In the genomic region with DNA sequence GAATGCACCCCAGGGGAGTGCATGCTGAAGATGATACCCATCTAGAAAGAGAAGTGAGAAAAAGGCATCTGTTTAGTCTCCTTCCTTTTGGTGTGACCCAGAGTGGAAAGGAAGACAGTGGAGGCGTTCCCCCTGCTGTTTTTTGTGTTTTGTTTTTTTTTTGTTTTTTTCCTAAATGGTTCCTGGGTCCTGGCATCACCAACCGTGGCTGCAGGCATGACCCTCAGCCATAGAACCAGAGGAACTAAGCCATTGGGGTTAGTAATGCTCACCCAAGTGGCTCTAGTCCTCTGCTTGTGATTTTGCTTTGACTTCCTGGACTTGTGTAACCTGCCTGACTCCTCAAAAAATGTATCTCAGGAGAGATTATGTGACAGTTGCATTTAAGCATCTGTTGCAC, we compare ENCODE assay signal across 29 cellular contexts.
"Had no signal": no experiment of that assay in that cellular context is flagged by ENCODE, and none has a peak within 500 bp of the region (broad histone marks: within the 10 kb centered on the region; RNA-seq: fewer than 3 reads in every experiment).

No MANE protein-coding gene starts in this region.

- H3K27ac Mint-ChIP-seq: stimulated activated effector memory CD8-positive, alpha-beta T cell treated with anti-CD3 and anti-CD28 coated beads, Interleukin-12 subunit alpha, Interleukin-12 subunit beta, amount 100 ng/mL, for 72 hours; stimulated activated memory B cell treated with anti-CD40 and anti-IgM and Interleukin-4, amounts not matched to agents 10 μg/mL and 1 μg/mL and 100 μg/mL, for 72 hours; stimulated activated naive B cell treated with anti-CD40 and anti-IgM and Interleukin-4, amounts not matched to agents 10 μg/mL and 1 μg/mL and 100 μg/mL, for 72 hours; stimulated activated naive CD8-positive, alpha-beta T cell treated with anti-CD3 and anti-CD28 coated beads, Interleukin-15, amount 100 ng/mL, for 72 hours; stimulated activated naive CD8-positive, alpha-beta T cell treated with anti-CD3 and anti-CD28 coated beads, Interleukin-15, Interleukin-2, amounts not matched to agents 100 ng/mL and 50 ng/mL, for 24 hours; type B pancreatic cell had no signal

- H3K4me1 ChIP-seq: stomach, suprapubic skin, testis, thyroid gland, tibial artery, tibial nerve, transverse colon, upper lobe of left lung, upper lobe of right lung, uterus, vagina had no signal

- H3K36me3 ChIP-seq: stomach, suprapubic skin, thoracic aorta, thyroid gland, tibial artery, tibial nerve, transverse colon, upper lobe of left lung, upper lobe of right lung, uterus, vagina had no signal

- H3K27ac ChIP-seq: stomach, suprapubic skin, testis, thoracic aorta, thyroid gland, tibial artery, tibial nerve, transverse colon, upper lobe of left lung, upper lobe of right lung, uterus, vagina had no signal

- DNase-seq: stimulated activated CD4-positive, alpha-beta T cell treated with anti-CD3 and anti-CD28 coated beads, Interleukin-2, amount 100 ng/mL, for 48 hours; stimulated activated CD4-positive, alpha-beta T cell treated with anti-CD3 and anti-CD28 coated beads, Interleukin-4, amount 100 ng/mL, for 1 hour; stimulated activated CD4-positive, alpha-beta T cell treated with anti-CD3 and anti-CD28 coated beads, Interleukin-4, amount 100 ng/mL, for 24 hours; stimulated activated CD4-positive, alpha-beta T cell treated with anti-CD3 and anti-CD28 coated beads, Interleukin-4, amount 100 ng/mL, for 4 hours; stimulated activated CD8-positive, alpha-beta memory T cell treated with anti-CD3 and anti-CD28 coated beads, Interleukin-4, amount 100 ng/mL, for 48 hours; stimulated activated naive B cell treated with anti-CD40 and anti-IgM and Interleukin-4, amounts not matched to agents 10 μg/mL and 1 μg/mL and 100 μg/mL, for 72 hours; stimulated activated naive CD4-positive, alpha-beta T cell; stimulated activated naive CD4-positive, alpha-beta T cell treated with Interleukin-2 at 50 U/mL for 16 hours; stimulated activated naive CD8-positive, alpha-beta T cell treated with anti-CD3 and anti-CD28 coated beads, Interleukin-15, amount 100 ng/mL, for 72 hours; stimulated activated naive CD8-positive, alpha-beta T cell treated with anti-CD3 and anti-CD28 coated beads, Interleukin-15, Interleukin-2, amounts not matched to agents 100 U/mL and 50 U/mL, for 24 hours; stomach; substantia nigra; testis; thyroid gland; tibial artery; transverse colon; trophoblast cell; upper lobe of left lung; upper lobe of right lung; uterus had no signal

- H3K27me3 ChIP-seq: stomach, suprapubic skin, testis, thyroid gland, tibial artery, tibial nerve, transverse colon, upper lobe of left lung, upper lobe of right lung, uterus, vagina had no signal

- H3K36me3 Mint-ChIP-seq: stimulated activated effector memory CD8-positive, alpha-beta T cell treated with anti-CD3 and anti-CD28 coated beads, Interleukin-12 subunit alpha, Interleukin-12 subunit beta, amount 100 ng/mL, for 72 hours; stimulated activated memory B cell treated with anti-CD40 and anti-IgM and Interleukin-4, amounts not matched to agents 10 μg/mL and 1 μg/mL and 100 μg/mL, for 72 hours; type B pancreatic cell had no signal

- H3K4me1 Mint-ChIP-seq: stimulated activated effector memory CD8-positive, alpha-beta T cell treated with anti-CD3 and anti-CD28 coated beads, Interleukin-12 subunit alpha, Interleukin-12 subunit beta, amount 100 ng/mL, for 72 hours; stimulated activated memory B cell treated with anti-CD40 and anti-IgM and Interleukin-4, amounts not matched to agents 10 μg/mL and 1 μg/mL and 100 μg/mL, for 72 hours; stimulated activated naive B cell treated with anti-CD40 and anti-IgM and Interleukin-4, amounts not matched to agents 10 μg/mL and 1 μg/mL and 100 μg/mL, for 72 hours; stimulated activated naive CD8-positive, alpha-beta T cell treated with anti-CD3 and anti-CD28 coated beads, Interleukin-15, amount 100 ng/mL, for 72 hours had no signal

- H3K4me3 ChIP-seq: stomach, suprapubic skin, testis, thoracic aorta, thyroid gland, tibial artery, tibial nerve, transverse colon, upper lobe of left lung, upper lobe of right lung, uterus, vagina had no signal

- H3K4me3 Mint-ChIP-seq: stimulated activated effector memory CD8-positive, alpha-beta T cell treated with anti-CD3 and anti-CD28 coated beads, Interleukin-12 subunit alpha, Interleukin-12 subunit beta, amount 100 ng/mL, for 72 hours; stimulated activated memory B cell treated with anti-CD40 and anti-IgM and Interleukin-4, amounts not matched to agents 10 μg/mL and 1 μg/mL and 100 μg/mL, for 72 hours; stimulated activated naive B cell treated with anti-CD40 and anti-IgM and Interleukin-4, amounts not matched to agents 10 μg/mL and 1 μg/mL and 100 μg/mL, for 72 hours; stimulated activated naive CD8-positive, alpha-beta T cell treated with anti-CD3 and anti-CD28 coated beads, Interleukin-15, amount 100 ng/mL, for 72 hours; stimulated activated naive CD8-positive, alpha-beta T cell treated with anti-CD3 and anti-CD28 coated beads, Interleukin-15, Interleukin-2, amounts not matched to agents 100 ng/mL and 50 ng/mL, for 24 hours; type B pancreatic cell had no signal

- FAIRE-seq: urothelium cell line had no signal

- H3K27me3 Mint-ChIP-seq: stimulated activated memory B cell treated with anti-CD40 and anti-IgM and Interleukin-4, amounts not matched to agents 10 μg/mL and 1 μg/mL and 100 μg/mL, for 72 hours; stimulated activated naive B cell treated with anti-CD40 and anti-IgM and Interleukin-4, amounts not matched to agents 10 μg/mL and 1 μg/mL and 100 μg/mL, for 72 hours; stimulated activated naive CD8-positive, alpha-beta T cell treated with anti-CD3 and anti-CD28 coated beads, Interleukin-15, amount 100 ng/mL, for 72 hours; stimulated activated naive CD8-positive, alpha-beta T cell treated with anti-CD3 and anti-CD28 coated beads, Interleukin-15, Interleukin-2, amounts not matched to agents 100 ng/mL and 50 ng/mL, for 24 hours; type B pancreatic cell had no signal

- H3K9me3 ChIP-seq: testis, thyroid gland, uterus had no signal
